Comparison of ENCODE assay signal across 1 cellular context in the genomic region with DNA sequence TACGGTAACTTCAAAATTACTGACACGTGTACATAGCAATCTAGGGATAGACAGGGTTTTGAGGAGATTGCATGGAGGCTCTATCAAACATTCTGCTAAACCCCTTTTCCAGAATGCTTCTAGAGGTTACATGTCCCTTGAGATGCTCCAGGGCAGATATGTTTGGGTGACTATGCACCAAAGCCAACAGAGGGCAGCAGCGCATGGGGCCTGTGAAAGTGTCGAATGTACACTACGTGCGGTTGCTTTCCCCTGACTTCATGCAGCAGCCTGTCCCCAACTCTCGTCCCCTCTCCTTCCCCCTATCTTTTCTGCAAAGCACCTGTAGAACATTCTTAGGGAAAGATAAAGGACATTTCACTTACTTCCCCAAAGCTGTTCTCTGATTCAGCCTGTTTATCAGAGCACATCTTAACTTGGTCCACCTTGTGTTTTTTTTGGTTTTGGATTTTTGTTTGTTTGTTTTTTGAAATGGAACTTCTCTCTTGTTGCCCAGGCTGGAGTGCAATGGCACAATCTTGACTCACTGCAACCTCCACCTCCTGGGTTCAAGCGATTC.
TF ChIP-seq lines count a peak whose summit lies in the region.

No MANE protein-coding gene starts in this region.

TF ChIP-seq in H1, 55 proteins besides CTCF, POLR2A, EP300 and RAD21 (continued from another document):
- no peak for TF ChIP-seq SIX5 (IDR thresholded peaks at IDR 0.05; ENCODE audit: low read depth, low read length)
- no peak for TF ChIP-seq SAP30 (IDR thresholded peaks at IDR 0.05; ENCODE audit: insufficient read depth, insufficient replicate concordance, low read length)
- no peak for TF ChIP-seq HDAC2 (IDR thresholded peaks at IDR 0.05; ENCODE audit: borderline replicate concordance in 1 of 2, low read depth in 2 of 2, low read length in 2 of 2)
- no peak for TF ChIP-seq NRF1 (IDR thresholded peaks at IDR 0.05; ENCODE audit: low read depth, low read length)
- no peak for TF ChIP-seq CBX5 (IDR thresholded peaks at IDR 0.05; ENCODE audit: low read depth, low read length)
- TF ChIP-seq FOSL1 (IDR thresholded peaks at IDR 0.05; ENCODE audit: insufficient read depth, low read depth, low read length), result no peak
- TF ChIP-seq KDM5A (IDR thresholded peaks at IDR 0.05; ENCODE audit: low read length), result no peak
TF ChIP-seq in H1: peak in this region for 0.
